ENCODE assay signal across 8 cellular contexts in the genomic region with DNA sequence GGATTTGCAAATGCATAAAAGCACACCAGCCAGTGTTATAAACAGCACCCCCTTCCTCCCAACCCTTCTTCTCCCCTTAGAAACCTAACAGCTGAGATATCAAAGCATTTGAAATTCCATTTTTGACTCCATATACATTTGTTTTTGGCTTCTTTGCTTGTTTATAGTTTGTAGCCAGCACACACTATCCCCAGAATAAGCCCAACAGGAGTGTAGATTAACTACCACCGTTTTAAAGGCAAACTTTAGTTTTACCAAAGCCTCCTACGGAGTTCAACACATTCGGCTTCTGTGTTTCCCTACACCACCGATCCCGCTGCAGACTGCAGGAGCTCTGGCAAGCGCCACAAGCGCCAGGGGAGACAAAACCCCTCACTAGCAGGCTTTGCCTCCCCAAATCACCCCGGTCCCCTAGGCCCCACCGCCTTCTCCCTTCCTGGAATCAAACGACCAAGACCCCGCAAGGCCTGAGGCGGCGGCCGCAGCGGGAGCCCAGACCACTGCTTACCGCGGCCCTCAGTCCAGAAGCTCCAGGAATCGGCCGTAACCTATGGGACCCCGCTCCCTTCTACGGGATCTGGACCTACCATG. TPM values are rescaled to one million over a fixed set of nuclear protein-coding genes. Genes with fewer than 3 reads are reported as not detected.
DNase-seq lines count a peak whose midpoint lies in the region; ATAC-seq and TF ChIP-seq lines count a peak whose summit lies in the region.

No MANE protein-coding gene starts in this region.

- ATAC-seq in HG02642 (IDR thresholded peaks at IDR 0.05; ENCODE audit: poor library complexity, unreplicated experiment), result peak; percentile 41
- peak; percentile 7; the same call in 2 of the 3 replicates for ATAC-seq in RWPE2 (ENCODE audit: low read depth)

- H3K4me3 ChIP-seq in RWPE2 (ENCODE audit: severe bottlenecking), result peak overlapping the region; percentile 72
- H3K4me3 ChIP-seq in muscle layer of colon (ENCODE audit: low read depth in 1 of 2, low read length in 2 of 2), result peak overlapping the region; percentile 81 to 87
- H3K4me3 ChIP-seq in uterus, result peak overlapping the region; percentile 98 to 99

- peak overlapping the region; percentile 70 for H3K27ac ChIP-seq in RWPE2 (ENCODE audit: poor library complexity, severe bottlenecking)
- H3K27ac ChIP-seq in muscle layer of colon (ENCODE audit: low read depth, low read length), result peak overlapping the region; percentile 89
- peak overlapping the region; percentile 96 to 98 for H3K27ac ChIP-seq in uterus

- intact Hi-C loops in uterus (cut with DNase I; ENCODE audit: low total_unique reads), result no loop called here

- no peaks in the 10 kb centered on the region for H3K27me3 ChIP-seq in RWPE2 (ENCODE audit: insufficient read depth, poor library complexity, severe bottlenecking)
- no peaks in the 10 kb centered on the region for H3K27me3 ChIP-seq in muscle layer of colon (ENCODE audit: control insufficient read depth in 1 of 2, insufficient read depth in 2 of 2, low read length in 2 of 2)
- H3K27me3 ChIP-seq in uterus, result no peaks in the 10 kb centered on the region

- no peak for TF ChIP-seq POLR2A in uterus (IDR thresholded peaks at IDR 0.05)

- peak overlapping the region; percentile 96 for H3K9ac ChIP-seq in muscle layer of colon (ENCODE audit: low read length)

- H3K36me3 ChIP-seq in RWPE2 (ENCODE audit: low read depth) (peaks cover 17% of the 10 kb centered on the region), muscle layer of colon (ENCODE audit: insufficient read depth, low read length) (no peaks in the 10 kb centered on the region), uterus (no peaks in the 10 kb centered on the region)

- TF ChIP-seq CTCF in RWPE2 (IDR thresholded peaks at IDR 0.05; ENCODE audit: poor library complexity, severe bottlenecking) (no peak), uterus (IDR thresholded peaks at IDR 0.05) (no peak)

- DNase-seq in DMS79 treated with DMSO at 0.1 percent for 48 hours (lab: John Stamatoyannopoulos, UW) (peak; percentile 10), DMS79 (lab: John Stamatoyannopoulos, UW) (no peak), RWPE2 (ENCODE audit: low spot score) (no peak), dermis blood vessel endothelial cell (peak; percentile 44), uterus (no peak), D341Med (ENCODE audit: low spot score) (no peak)

- no peaks in the 10 kb centered on the region for H3K9me3 ChIP-seq in RWPE2 (ENCODE audit: severe bottlenecking)
- H3K9me3 ChIP-seq in muscle layer of colon (ENCODE audit: low read length), result no peaks in the 10 kb centered on the region
- no peaks in the 10 kb centered on the region for H3K9me3 ChIP-seq in uterus

- H3K4me1 ChIP-seq in RWPE2 (ENCODE audit: insufficient read depth, poor library complexity, severe bottlenecking) (peaks cover 12% of the 10 kb centered on the region), muscle layer of colon (ENCODE audit: insufficient read depth, low read length) (peaks cover 37% of the 10 kb centered on the region), uterus (peaks cover 2 to 16% of the 10 kb centered on the region in 2 donors)

RNA-seq across cellular contexts. Expression of a gene that starts 0.4 kb away (rescaled TPM):
- total RNA-seq in dermis blood vessel endothelial cell (185 and 202 TPM in 2 replicates), uterus (100 to 1,000 TPM in 2 of 4 donors, 10 to 100 TPM in 2; 50.3 to 204 (median 86.5) TPM)

RNA-seq across cellular contexts. Expression of a gene that starts 45.2 kb away (rescaled TPM):
- total RNA-seq in dermis blood vessel endothelial cell, result 71.5 and 86.7 TPM in 2 replicates
- 100 to 1,000 TPM in 1 of 4 donors, 10 to 100 TPM in 3; 47.8 to 118 (median 76.5) TPM for total RNA-seq in uterus

Comparison
In these comparisons a context has a peak if more than half of its experiments do, and no peak if none do; other contexts are left out.
1. DNase-seq: peak in DMS79 treated with DMSO at 0.1 percent for 48 hours (single experiment) and dermis blood vessel endothelial cell (single experiment); none in DMS79 (single experiment), RWPE2 (single experiment), uterus (0 of 2) and D341Med (single experiment).
2. Peak in every context shown above with its lines, with median percentiles within 50 percentile points of each other: H3K27ac ChIP-seq and H3K4me3 ChIP-seq.